Comparison of ENCODE assay signal across 12 cellular contexts in the genomic region with DNA sequence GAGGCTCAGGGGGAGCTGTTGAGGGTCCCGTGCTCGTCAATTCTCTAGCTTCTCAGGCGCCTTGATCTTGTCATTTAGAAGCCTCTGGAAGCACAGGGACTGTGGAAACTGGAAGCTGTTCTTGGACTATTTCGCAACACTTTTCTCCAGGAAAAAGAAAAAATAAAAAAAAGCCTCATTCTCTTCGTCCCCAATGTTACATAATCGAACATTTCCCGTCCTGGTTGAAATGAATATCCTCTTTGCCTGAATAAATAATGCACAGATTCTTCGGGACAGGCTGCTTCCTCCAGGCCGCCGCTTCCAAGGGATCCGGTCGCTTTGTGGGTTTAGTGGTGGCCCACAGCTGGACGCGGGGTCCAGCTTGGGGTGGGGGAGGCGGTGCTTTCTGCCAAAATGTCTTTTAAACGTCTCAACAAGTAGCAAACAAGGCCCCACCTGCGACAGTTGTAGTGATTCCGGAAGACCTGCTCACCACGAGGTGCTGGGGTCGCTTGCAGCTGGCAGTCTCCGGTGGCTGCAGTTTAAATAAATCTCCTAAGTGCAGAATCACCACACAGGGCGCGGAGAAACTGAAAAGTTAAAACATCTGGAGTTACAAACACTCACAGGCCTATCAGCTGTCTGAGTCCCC.
DNase-seq lines count a peak whose midpoint lies in the region; ATAC-seq and TF ChIP-seq lines count a peak whose summit lies in the region.
"Had no signal": no experiment of that assay in that cellular context is flagged by ENCODE, and none has a peak within 500 bp of the region (broad histone marks: within the 10 kb centered on the region; RNA-seq: fewer than 3 reads in every experiment).

No MANE protein-coding gene starts in this region.

- no peak overlapping the region for H3K23ac ChIP-seq in IMR-90 (ENCODE audit: low read depth, low read length)

- no peak overlapping the region for H3K9ac ChIP-seq in IMR-90 (ENCODE audit: low read depth, low read length)
- no peak overlapping the region for H3K9ac ChIP-seq in fibroblast of lung (ENCODE audit: insufficient read depth, low read length)

- no peak overlapping the region for H3K27ac Mint-ChIP-seq in natural killer cell treated with Interleukin-12 subunit alpha and Interleukin-12 subunit beta and Interleukin-15 and Interleukin-18, amount 100 ng/mL, for 72 hours

- H3K14ac ChIP-seq in IMR-90 (replicated peaks; ENCODE audit: low read depth, low read length), result no peak overlapping the region

- WGBS in IMR-90 (ENCODE audit: extremely low coverage in 2 of 2, insufficient read length in 1 of 2), 2 experiments, result no CpG with 5 or more reads among the region's 23 CpGs

- no peaks in the 10 kb centered on the region for H3K9me3 ChIP-seq in IMR-90 (ENCODE audit: control insufficient read depth, insufficient read depth, low read length)
- H3K9me3 ChIP-seq in fibroblast of lung (ENCODE audit: control insufficient read depth, insufficient read depth, low read depth, low read length), result no peaks in the 10 kb centered on the region
- no peaks in the 10 kb centered on the region for H3K9me3 ChIP-seq in osteoblast (ENCODE audit: low read depth, low read length)

- H3K79me2 ChIP-seq in fibroblast of lung (ENCODE audit: control insufficient read depth, insufficient read depth, low read length), result no peaks in the 10 kb centered on the region
- H3K79me2 ChIP-seq in osteoblast (ENCODE audit: insufficient read depth, low read length), result no peaks in the 10 kb centered on the region

- no peak overlapping the region for H2BK120ac ChIP-seq in IMR-90 (ENCODE audit: low read depth, low read length)

- peaks cover 3 to 12% of the 10 kb centered on the region in 2 donors for H3K4me1 Mint-ChIP-seq in natural killer cell treated with Interleukin-12 subunit alpha and Interleukin-12 subunit beta and Interleukin-15 and Interleukin-18, amount 100 ng/mL, for 72 hours (ENCODE audit: low read depth in 2 of 2)

- in situ Hi-C loops in IMR-90 (cut with MboI; ENCODE audit: low sequenced_read_pairs), result no loop called here

- no peak overlapping the region for H2BK20ac ChIP-seq in IMR-90 (ENCODE audit: low read depth, low read length)

- H3K4me3 ChIP-seq in IMR-90 (ENCODE audit: insufficient read depth, low read depth, low read length) (no peak overlapping the region), fibroblast of lung (replicated peaks in 1 of 4; ENCODE audit: control extremely low read depth in 1 of 4, insufficient read depth in 1 of 4, low read depth in 3 of 4, low read length in 4 of 4) (peak overlapping the region in 1 of 4 experiments; percentile 44), osteoblast (ENCODE audit: insufficient read depth, low read length) (peak overlapping the region; percentile 69)
- H3K4me3 ChIP-seq: cardiac muscle cell had no signal

- TF ChIP-seq POLR2A in IMR-90 (IDR thresholded peaks at IDR 0.05; ENCODE audit: low read depth, low read length), result no peak

- CTCF ChIA-PET in IMR-90 (lab: Yijun Ruan, JAX), result no interaction called here

- H3K27me3 ChIP-seq in IMR-90 (ENCODE audit: control insufficient read depth, insufficient read depth, low read length), result peaks cover 3% of the 10 kb centered on the region; the same call in 1 of the 2 replicates
- H3K27me3 ChIP-seq in fibroblast of lung (ENCODE audit: control insufficient read depth, insufficient read depth, low read length), result no peaks in the 10 kb centered on the region
- H3K27me3 ChIP-seq in osteoblast (ENCODE audit: insufficient read depth, low read length), result no peaks in the 10 kb centered on the region
- H3K27me3 ChIP-seq: cardiac muscle cell had no signal

- ATAC-seq in IMR-90 (ENCODE audit: low read depth) (no peak), GM19463 (IDR thresholded peaks at IDR 0.05; ENCODE audit: unreplicated experiment) (no peak), GM19452 (IDR thresholded peaks at IDR 0.05; ENCODE audit: unreplicated experiment) (no peak)
- no peak for ATAC-seq in natural killer cell treated with Interleukin-12 subunit alpha and Interleukin-12 subunit beta and Interleukin-15 and Interleukin-18, amount 100 ng/mL, for 72 hours

- no TSS peak for BruUV-seq in IMR-90 (replicated peaks; lab: Mats Ljungman, UMichigan)

- no peak overlapping the region for H2BK5ac ChIP-seq in IMR-90 (ENCODE audit: low read depth, low read length, poor library complexity, severe bottlenecking)

- no peak overlapping the region for H3K4ac ChIP-seq in IMR-90 (ENCODE audit: low read depth, low read length)

- H4K20me1 ChIP-seq in IMR-90 (ENCODE audit: insufficient read depth, low read length) (no peaks in the 10 kb centered on the region), fibroblast of lung (ENCODE audit: control insufficient read depth, extremely low read depth, insufficient read depth, low read length) (no peaks in the 10 kb centered on the region), osteoblast (ENCODE audit: insufficient read depth, low read length) (no peaks in the 10 kb centered on the region)

- H3K4me1 ChIP-seq in IMR-90 (ENCODE audit: control insufficient read depth, insufficient read depth, low read length) (no peaks in the 10 kb centered on the region), fibroblast of lung (ENCODE audit: control insufficient read depth, extremely low read depth, insufficient read depth, low read length) (no peaks in the 10 kb centered on the region), osteoblast (ENCODE audit: insufficient read depth, low read length) (peaks cover 15% of the 10 kb centered on the region)

- H3K18ac ChIP-seq in IMR-90 (ENCODE audit: low read depth, low read length), result no peak overlapping the region

- no peak overlapping the region for H4K8ac ChIP-seq in IMR-90 (ENCODE audit: low read depth in 2 of 2, low read length in 2 of 2)

- no peak overlapping the region for H2AK5ac ChIP-seq in IMR-90 (ENCODE audit: low read depth, low read length)

- no peaks in the 10 kb centered on the region for H3K9me1 ChIP-seq in IMR-90 (ENCODE audit: insufficient read depth, low read length)

- H2AFZ ChIP-seq in IMR-90 (replicated peaks; ENCODE audit: low read length, poor library complexity), result no peak overlapping the region
- H2AFZ ChIP-seq in fibroblast of lung (ENCODE audit: low read length), result no peak overlapping the region
- peak overlapping the region; percentile 95 for H2AFZ ChIP-seq in osteoblast (ENCODE audit: low read length)

- H3K36me3 Mint-ChIP-seq in natural killer cell treated with Interleukin-12 subunit alpha and Interleukin-12 subunit beta and Interleukin-15 and Interleukin-18, amount 100 ng/mL, for 72 hours, result no peaks in the 10 kb centered on the region

- peak; percentile 43 for DNase-seq in AG20443 (ENCODE audit: low spot score)
- DNase-seq in IMR-90, result no peak
- DNase-seq in fibroblast of lung (ENCODE audit: low read depth in 2 of 2), result peak in 1 of 2 donors; percentile 28
- DNase-seq in osteoblast (ENCODE audit: insufficient read length, low spot score, missing footprints), result peak; percentile 62
- no peak for DNase-seq in effector CD8-positive, alpha-beta T cell (lab: John Stamatoyannopoulos, UW)
- no peak for DNase-seq in natural killer cell treated with Interleukin-12 subunit alpha and Interleukin-12 subunit beta and Interleukin-15 and Interleukin-18, amount 100 ng/mL, for 72 hours (ENCODE audit: low spot score)
- DNase-seq: activated CD4-positive, CD25-positive, alpha-beta regulatory T cell; NCI-H82; stimulated activated CD4-positive, alpha-beta T cell treated with anti-CD3 and anti-CD28 coated beads, Interleukin-4, amount 100 ng/mL, for 1 hour had no signal

- intact Hi-C loops in IMR-90 (cut with micrococcal nuclease), result no loop called here

- H3K27ac ChIP-seq in IMR-90 (ENCODE audit: insufficient read depth, low read length), result no peak overlapping the region
- H3K27ac ChIP-seq in fibroblast of lung (ENCODE audit: insufficient read depth, low read length), result no peak overlapping the region
- no peak overlapping the region for H3K27ac ChIP-seq in osteoblast (ENCODE audit: low read depth, low read length)
- H3K27ac ChIP-seq: cardiac muscle cell had no signal

- TF ChIP-seq CTCF in IMR-90 (conservative IDR thresholded peaks at IDR 0.05; ENCODE audit: low read depth, low read length) (no peak), fibroblast of lung (conservative IDR thresholded peaks at IDR 0.05 in 1 of 2, IDR thresholded peaks at IDR 0.05 in 1 of 2; ENCODE audit: low read depth in 1 of 2, low read length in 2 of 2) (no peak), osteoblast (IDR thresholded peaks at IDR 0.05; ENCODE audit: extremely low read depth, low read depth, low read length) (no peak)

- no peak overlapping the region for H3K56ac ChIP-seq in IMR-90 (ENCODE audit: extremely low read depth, insufficient read depth, low read length)

- no peaks in the 10 kb centered on the region for H3K9me3 Mint-ChIP-seq in natural killer cell treated with Interleukin-12 subunit alpha and Interleukin-12 subunit beta and Interleukin-15 and Interleukin-18, amount 100 ng/mL, for 72 hours

- H3K79me1 ChIP-seq in IMR-90 (ENCODE audit: low read depth in 1 of 2, low read length in 2 of 2), result no peaks in the 10 kb centered on the region

- H3K36me3 ChIP-seq in IMR-90 (ENCODE audit: control insufficient read depth, insufficient read depth, low read length) (no peaks in the 10 kb centered on the region), fibroblast of lung (ENCODE audit: control insufficient read depth, insufficient read depth, low read length) (no peaks in the 10 kb centered on the region), osteoblast (ENCODE audit: insufficient read depth, low read length) (no peaks in the 10 kb centered on the region)
- H3K36me3 ChIP-seq: cardiac muscle cell had no signal

- H3K4me2 ChIP-seq in IMR-90 (ENCODE audit: low read depth, low read length) (peak overlapping the region; percentile 16), fibroblast of lung (ENCODE audit: extremely low read depth, insufficient read depth, low read length) (peak overlapping the region; percentile 59), osteoblast (ENCODE audit: insufficient read depth, low read length) (peak overlapping the region; percentile 91)

- dilution Hi-C loops in IMR-90 (cut with HindIII; ENCODE audit: low sequenced_read_pairs, unreplicated experiment), result no loop called here

- no peak overlapping the region for H2BK15ac ChIP-seq in IMR-90 (ENCODE audit: low read depth, low read length)

- H2AK9ac ChIP-seq in IMR-90 (replicated peaks; ENCODE audit: low read depth, low read length, poor library complexity), result no peak overlapping the region

- no peak overlapping the region for H4K5ac ChIP-seq in IMR-90 (ENCODE audit: low read depth, low read length)

- no peak overlapping the region for H4K91ac ChIP-seq in IMR-90 (ENCODE audit: insufficient read depth, low read depth, low read length)

- POLR2A ChIA-PET in IMR-90 (lab: Charles Lee; ENCODE audit: unreplicated experiment), result interaction anchor here (1.0 kb wide), 1 partner anchor 12 kb away, joined by 10 read pairs; no protein-coding TSS in a partner anchor

- no peak overlapping the region for H3K4me3 Mint-ChIP-seq in natural killer cell treated with Interleukin-12 subunit alpha and Interleukin-12 subunit beta and Interleukin-15 and Interleukin-18, amount 100 ng/mL, for 72 hours

- peaks cover 14 to 17% of the 10 kb centered on the region in 2 donors for H3K27me3 Mint-ChIP-seq in natural killer cell treated with Interleukin-12 subunit alpha and Interleukin-12 subunit beta and Interleukin-15 and Interleukin-18, amount 100 ng/mL, for 72 hours

- no peak for TF ChIP-seq RAD21 in IMR-90 (IDR thresholded peaks at IDR 0.05; ENCODE audit: low read length)

TF ChIP-seq in IMR-90, 13 proteins besides CTCF, POLR2A, EP300 and RAD21 (continues in another document):
- peak; percentile 84 for TF ChIP-seq CEBPB (IDR thresholded peaks at IDR 0.05; ENCODE audit: low read depth, low read length)

Comparison
In these comparisons a context has a peak if more than half of its experiments do, and no peak if none do; other contexts are left out.
1. DNase-seq: peak in AG20443 (single experiment) and osteoblast (single experiment); none in IMR-90 (single experiment), effector CD8-positive, alpha-beta T cell (single experiment) and natural killer cell treated with Interleukin-12 subunit alpha and Interleukin-12 subunit beta and Interleukin-15 and Interleukin-18, amount 100 ng/mL, for 72 hours (single experiment).
2. H3K4me2 ChIP-seq: peak in every context shown above with its lines; median percentile 91 in osteoblast; 59 in fibroblast of lung; 16 in IMR-90.